In genomic region chr4:112853662-112854256, GRCh38 we compare ENCODE assay signal across 12 cellular contexts.
DNase-seq lines count a peak whose midpoint lies in the region; FAIRE-seq and TF ChIP-seq lines count a peak whose summit lies in the region.
"Had no signal": no experiment of that assay in that cellular context is flagged by ENCODE, and none has a peak within 500 bp of the region (broad histone marks: within the 10 kb centered on the region; RNA-seq: fewer than 3 reads in every experiment).

No MANE protein-coding gene starts in this region.

- H3K18ac ChIP-seq in H1 (ENCODE audit: extremely low read depth, low read length) = no peak overlapping the region

- no peaks in the 10 kb centered on the region for H3K9me2 ChIP-seq in MM.1S (replicated peaks; ENCODE audit: insufficient read depth, low read length)

- no peak overlapping the region for H3K4ac ChIP-seq in H1 (replicated peaks; ENCODE audit: insufficient read length, low read depth, low read length)

- no peak overlapping the region for H4K8ac ChIP-seq in H1 (ENCODE audit: extremely low read depth, insufficient read depth, low read length)

- 66% methylated on average over 3 of the region's 3 CpGs; no CpG with 5 or more reads in 1 of the 2 experiments for WGBS in H1 (ENCODE audit: extremely low coverage in 1 of 2, insufficient coverage in 1 of 2, insufficient read length in 1 of 2, insufficient replicate concordance in 2 of 2, low coverage in 1 of 2, low lambda C conversion rate in 2 of 2, missing lambda C conversion rate in 1 of 2), 2 experiments

- H3K4me3 ChIP-seq in MM.1S (ENCODE audit: low read length) (no peak overlapping the region), H1 (ENCODE audit: extremely low read depth in 1 of 4, insufficient read depth in 2 of 4, low read depth in 3 of 4, low read length in 4 of 4) (no peak overlapping the region), parathyroid adenoma (ENCODE audit: low read depth, low read length) (no peak overlapping the region)
- H3K4me3 ChIP-seq: SJSA1 had no signal

- H3K79me1 ChIP-seq in H1 (ENCODE audit: low read depth, low read length) = no peaks in the 10 kb centered on the region

- POLR2A ChIA-PET in GM10248 (lab: Yijun Ruan, JAX) (no interaction called here), H1 (lab: Charles Lee; ENCODE audit: partially characterized antibody) (interaction anchor here (1.4 kb wide), 1 partner anchor 85 kb away, joined by 3 read pairs; no protein-coding TSS in a partner anchor)

- peak; percentile 34 to 36; a peak in 3 of 4 replicates for TF ChIP-seq RAD21 in H1 (IDR thresholded peaks at IDR 0.05 in 1 of 2, conservative IDR thresholded peaks at IDR 0.05 in 1 of 2; ENCODE audit: low read depth in 2 of 2, low read length in 2 of 2)

- no peak overlapping the region for H4K91ac ChIP-seq in H1 (replicated peaks; ENCODE audit: insufficient read length, low read length)

- H2AFZ ChIP-seq in MM.1S (ENCODE audit: low read length) (no peak overlapping the region), H1 (ENCODE audit: low read length) (no peak overlapping the region), parathyroid adenoma (no peak overlapping the region)

- H2AK5ac ChIP-seq in H1 (ENCODE audit: low read depth, low read length) = no peak overlapping the region

- TF ChIP-seq CTCF in GM10248 (IDR thresholded peaks at IDR 0.05; ENCODE audit: control extremely low read depth, extremely low read depth, low read depth, missing control alignments) (peak; percentile 34), MM.1S (IDR thresholded peaks at IDR 0.05; ENCODE audit: low read length) (peak; percentile 40), H1 (IDR thresholded peaks at IDR 0.05; ENCODE audit: control extremely low read depth in 1 of 3, insufficient read depth in 1 of 3, low read depth in 1 of 3, low read length in 3 of 3) (peak in 1 of 3 experiments; percentile 48; a peak in 2 of 4 replicates), parathyroid adenoma (IDR thresholded peaks at IDR 0.05) (peak; percentile 13)

- no peak overlapping the region for H4K5ac ChIP-seq in H1 (ENCODE audit: insufficient read length, low read depth, low read length)

- H3K4me2 ChIP-seq in MM.1S (ENCODE audit: low read depth, low read length) = no peak overlapping the region
- H3K4me2 ChIP-seq in H1 (ENCODE audit: insufficient read depth in 1 of 2, low read depth in 2 of 2, low read length in 2 of 2) = no peak overlapping the region
- H3K4me2 ChIP-seq in parathyroid adenoma (ENCODE audit: low read length) = no peak overlapping the region

- TF ChIP-seq EP300 in H1 (IDR thresholded peaks at IDR 0.05; ENCODE audit: borderline replicate concordance in 1 of 2, low read depth in 2 of 2, low read length in 2 of 2) = no peak

- H2BK15ac ChIP-seq in H1 (ENCODE audit: low read length) = no peak overlapping the region

- no peak overlapping the region for H3K14ac ChIP-seq in H1 (ENCODE audit: insufficient read length)

- H3K9me3 ChIP-seq in MM.1S (replicated peaks; ENCODE audit: insufficient read depth, low read length) = no peaks in the 10 kb centered on the region
- H3K9me3 ChIP-seq in H1 (ENCODE audit: insufficient read depth in 2 of 2, low read depth in 1 of 2, low read length in 1 of 2) = no peaks in the 10 kb centered on the region
- no peaks in the 10 kb centered on the region for H3K9me3 ChIP-seq in parathyroid adenoma (ENCODE audit: control insufficient read depth, low read length)
- H3K9me3 ChIP-seq: SJSA1 had no signal

- H3K9ac ChIP-seq in MM.1S (ENCODE audit: low read length) = no peak overlapping the region
- H3K9ac ChIP-seq in H1 (replicated peaks in 1 of 4; ENCODE audit: extremely low read depth in 1 of 4, low read depth in 3 of 4, low read length in 3 of 4) = no peak overlapping the region
- H3K9ac ChIP-seq in parathyroid adenoma = no peak overlapping the region

- H3K27me3 ChIP-seq in MM.1S (replicated peaks; ENCODE audit: insufficient read depth, low read length) = no peaks in the 10 kb centered on the region
- no peaks in the 10 kb centered on the region for H3K27me3 ChIP-seq in H1 (replicated peaks in 1 of 4; ENCODE audit: control insufficient read depth in 3 of 4, extremely low read depth in 1 of 4, insufficient read depth in 3 of 4, low read length in 3 of 4)
- H3K27me3 ChIP-seq in parathyroid adenoma (ENCODE audit: control insufficient read depth, insufficient read depth, low read length) = no peaks in the 10 kb centered on the region

- FAIRE-seq in H1 (lab: Jason Lieb, UNC) = peak; percentile 48

- DNase-seq in GM10248 (ENCODE audit: extremely low spot score) (no peak), MM.1S (no peak), H1 (ENCODE audit: low read depth in 1 of 2, low spot score in 2 of 2) (no peak), NCI-H146 (lab: John Stamatoyannopoulos, UW) (no peak), NCI-H526 (lab: John Stamatoyannopoulos, UW) (no peak), NCI-H2029 (lab: John Stamatoyannopoulos, UW) (no peak)
- no peak for DNase-seq in stimulated activated CD4-positive, alpha-beta T cell treated with anti-CD3 and anti-CD28 coated beads, Interleukin-1b, Interleukin-23, amount 100 ng/mL, for 48 hours
- DNase-seq: activated T-cell treated with anti-CD3 and anti-CD28 coated beads for 4 hours; naive thymus-derived CD8-positive, alpha-beta T cell; NCI-H1105 had no signal

- H3K79me2 ChIP-seq in MM.1S (ENCODE audit: low read length) (no peaks in the 10 kb centered on the region), H1 (ENCODE audit: control insufficient read depth in 1 of 2, insufficient read depth in 2 of 2, low read length in 2 of 2) (peaks cover 0 to under 1% of the 10 kb centered on the region in 2 experiments; a peak in 1 of 4 replicates), parathyroid adenoma (no peaks in the 10 kb centered on the region)

- CTCF ChIA-PET in GM10248 (lab: Yijun Ruan, JAX) (interaction anchor here (0.7 to 2.3 kb wide), 4 partner anchors 36 to 88 kb away, joined by 3 to 15 read pairs (median 4); no protein-coding TSS in a partner anchor), H1 (lab: Charles Lee; ENCODE audit: partially characterized antibody) (interaction anchor here (0.7 to 4.1 kb wide), 23 partner anchors 9 to 248 kb away, joined by 3 to 49 read pairs (median 3); no protein-coding TSS in a partner anchor)

- H4K20me1 ChIP-seq in MM.1S (ENCODE audit: insufficient read depth, low read length) = no peaks in the 10 kb centered on the region
- H4K20me1 ChIP-seq in H1 (replicated peaks in 1 of 2; ENCODE audit: control insufficient read depth in 1 of 2, insufficient read depth in 2 of 2, low read length in 2 of 2) = no peaks in the 10 kb centered on the region

- H3K56ac ChIP-seq in H1 (replicated peaks; ENCODE audit: insufficient read length, low read depth, low read length) = no peak overlapping the region

- H3K4me1 ChIP-seq in MM.1S (ENCODE audit: low read length) = no peaks in the 10 kb centered on the region
- peaks cover 0 to 6% (median 4%) of the 10 kb centered on the region in 4 experiments; a peak in 3 of 7 replicates for H3K4me1 ChIP-seq in H1 (replicated peaks in 1 of 4; ENCODE audit: control insufficient read depth in 3 of 4, insufficient read depth in 4 of 4, low read length in 3 of 4)
- H3K4me1 ChIP-seq in parathyroid adenoma = no peaks in the 10 kb centered on the region

- no peak overlapping the region for H3K27ac ChIP-seq in MM.1S (ENCODE audit: low read length)
- H3K27ac ChIP-seq in H1 (ENCODE audit: low read depth, low read length) = no peak overlapping the region
- H3K27ac ChIP-seq in parathyroid adenoma = no peak overlapping the region
- H3K27ac ChIP-seq: SJSA1 had no signal

- H3K36me3 ChIP-seq in MM.1S (replicated peaks; ENCODE audit: insufficient read depth, low read length) (no peaks in the 10 kb centered on the region), H1 (ENCODE audit: control insufficient read depth in 2 of 4, insufficient read depth in 4 of 4, low read length in 3 of 4) (no peaks in the 10 kb centered on the region), parathyroid adenoma (ENCODE audit: control insufficient read depth, insufficient read depth, low read length) (no peaks in the 10 kb centered on the region)
- H3K36me3 ChIP-seq: SJSA1 had no signal

- H3F3A ChIP-seq in MM.1S (ENCODE audit: insufficient read depth, low read length) = no peaks in the 10 kb centered on the region

- no peak for TF ChIP-seq POLR2A in H1 (IDR thresholded peaks at IDR 0.05; ENCODE audit: control extremely low read depth in 1 of 2, low read depth in 2 of 2, low read length in 2 of 2)

- H3K23me2 ChIP-seq in H1 (ENCODE audit: low read depth, low read length) = no peaks in the 10 kb centered on the region; the same call in 1 of the 2 replicates

- no peak overlapping the region for H2BK20ac ChIP-seq in H1 (ENCODE audit: low read length)

- no peak overlapping the region for H2BK5ac ChIP-seq in H1 (ENCODE audit: low read depth, low read length)

- no peak overlapping the region for H2BK120ac ChIP-seq in H1 (replicated peaks; ENCODE audit: low read depth, low read length)

- H2BK12ac ChIP-seq in H1 (ENCODE audit: low read depth, low read length) = no peak overlapping the region

- no peak overlapping the region for H3K23ac ChIP-seq in H1 (ENCODE audit: insufficient read length)

TF ChIP-seq in H1, 55 proteins besides CTCF, POLR2A, EP300 and RAD21:
- TF ChIP-seq YY1 (IDR thresholded peaks at IDR 0.05; ENCODE audit: low read depth, low read length) (no peak), KDM5A (IDR thresholded peaks at IDR 0.05; ENCODE audit: low read length) (no peak), RBBP5 (IDR thresholded peaks at IDR 0.05; ENCODE audit: borderline replicate concordance, low read depth, low read length) (no peak), ATF3 (IDR thresholded peaks at IDR 0.05; ENCODE audit: insufficient read depth, low read depth, low read length) (no peak)
